8 cellular contexts compared by ENCODE assay signal in genomic region chr3:46098319-46098761, GRCh38.
DNase-seq lines count a peak whose midpoint lies in the region; ATAC-seq and TF ChIP-seq lines count a peak whose summit lies in the region.

No MANE protein-coding gene starts in this region.

- WGBS in esophagus squamous epithelium, 2 donors: 33 to 76% methylated on average over 2 of the region's 2 CpGs

- peaks cover 52% of the 10 kb centered on the region for H3K27me3 Mint-ChIP-seq in T-helper 2 cell treated with Interferon-gamma antibody and Interleukin-4, amounts not matched to agents 5 μg/mL and 100 μg/mL, for 36 hours (ENCODE audit: low read depth)
- H3K27me3 Mint-ChIP-seq in type B pancreatic cell: no peaks in the 10 kb centered on the region

- no peaks in the 10 kb centered on the region for H3K27me3 ChIP-seq in esophagus squamous epithelium

- DNase-seq in T-helper 2 cell treated with Interferon-gamma antibody and Interleukin-4, amounts not matched to agents 5 μg/mL and 100 μg/mL, for 36 hours (ENCODE audit: low spot score): peak; percentile 76
- DNase-seq in esophagus squamous epithelium (lab: John Stamatoyannopoulos, UW): no peak
- peak; percentile 55 for DNase-seq in stimulated activated CD4-positive, alpha-beta T cell treated with anti-CD3 and anti-CD28 coated beads, Interleukin-1b, Interleukin-23, amount 100 ng/mL, for 48 hours
- DNase-seq in type B pancreatic cell (ENCODE audit: extremely low spot score, unreplicated experiment): no peak
- DNase-seq in NCI-H510A treated with DMSO at 0.1 percent for 48 hours (lab: John Stamatoyannopoulos, UW): no peak

- H3K4me1 Mint-ChIP-seq in T-helper 2 cell treated with Interferon-gamma antibody and Interleukin-4, amounts not matched to agents 5 μg/mL and 100 μg/mL, for 36 hours (ENCODE audit: low read depth): peaks cover 44% of the 10 kb centered on the region
- no peaks in the 10 kb centered on the region for H3K4me1 Mint-ChIP-seq in type B pancreatic cell (ENCODE audit: unreplicated experiment)

- H3K27ac ChIP-seq in esophagus squamous epithelium: peak overlapping the region; percentile 68 to 88 (median 76)

- H3K4me1 ChIP-seq in esophagus squamous epithelium: peaks cover 7 to 22% (median 16%) of the 10 kb centered on the region in 3 donors

- H3K4me3 ChIP-seq in esophagus squamous epithelium: no peak overlapping the region

- peak overlapping the region; percentile 94 for H3K27ac Mint-ChIP-seq in T-helper 2 cell treated with Interferon-gamma antibody and Interleukin-4, amounts not matched to agents 5 μg/mL and 100 μg/mL, for 36 hours
- no peak overlapping the region for H3K27ac Mint-ChIP-seq in type B pancreatic cell

- intact Hi-C loops in esophagus squamous epithelium (cut with DNase I): no loop called here

- TF ChIP-seq CTCF in esophagus squamous epithelium (IDR thresholded peaks at IDR 0.05): no peak
- no peak for TF ChIP-seq CTCF in type B pancreatic cell (conservative IDR thresholded peaks at IDR 0.05)

- H3K36me3 ChIP-seq in esophagus squamous epithelium: no peaks in the 10 kb centered on the region

- peaks cover 21% of the 10 kb centered on the region for H3K9me3 Mint-ChIP-seq in T-helper 2 cell treated with Interferon-gamma antibody and Interleukin-4, amounts not matched to agents 5 μg/mL and 100 μg/mL, for 36 hours
- H3K9me3 Mint-ChIP-seq in type B pancreatic cell: peaks cover 3% of the 10 kb centered on the region

- ATAC-seq in HG03064 (IDR thresholded peaks at IDR 0.05; ENCODE audit: low read depth, unreplicated experiment) (peak; percentile 56), HG03045 (IDR thresholded peaks at IDR 0.05; ENCODE audit: unreplicated experiment) (no peak)

- in situ Hi-C loops in GM18951 (cut with MboI; ENCODE audit: low sequenced_read_pairs, unreplicated experiment): loop anchor here (10.0 kb wide), 1 partner anchor 276 kb away; the partner anchor contains the start of gene CCR5

- H3K36me3 Mint-ChIP-seq in T-helper 2 cell treated with Interferon-gamma antibody and Interleukin-4, amounts not matched to agents 5 μg/mL and 100 μg/mL, for 36 hours (ENCODE audit: low read depth): peaks cover 36% of the 10 kb centered on the region
- no peaks in the 10 kb centered on the region for H3K36me3 Mint-ChIP-seq in type B pancreatic cell

- TF ChIP-seq POLR2A in GM18951 (IDR thresholded peaks at IDR 0.05; ENCODE audit: extremely low read depth, insufficient read depth, insufficient read length) (peak; percentile 15), esophagus squamous epithelium (IDR thresholded peaks at IDR 0.05) (peak in 1 of 4 donors; percentile 25)

- H3K9me3 ChIP-seq in esophagus squamous epithelium: no peaks in the 10 kb centered on the region

- peak overlapping the region; percentile 77 for H3K4me3 Mint-ChIP-seq in T-helper 2 cell treated with Interferon-gamma antibody and Interleukin-4, amounts not matched to agents 5 μg/mL and 100 μg/mL, for 36 hours
- H3K4me3 Mint-ChIP-seq in type B pancreatic cell: no peak overlapping the region

Comparison
In these comparisons a context has a peak if more than half of its experiments do, and no peak if none do; other contexts are left out.
1. DNase-seq: peak in T-helper 2 cell treated with Interferon-gamma antibody and Interleukin-4, amounts not matched to agents 5 μg/mL and 100 μg/mL, for 36 hours (single experiment) and stimulated activated CD4-positive, alpha-beta T cell treated with anti-CD3 and anti-CD28 coated beads, Interleukin-1b, Interleukin-23, amount 100 ng/mL, for 48 hours (single experiment); none in esophagus squamous epithelium (single experiment), type B pancreatic cell (single experiment) and NCI-H510A treated with DMSO at 0.1 percent for 48 hours (single experiment).